ENCODE assay signal across 13 cellular contexts in genomic region chr22:33842421-33843094, GRCh38.
DNase-seq lines count a peak whose midpoint lies in the region; ATAC-seq and TF ChIP-seq lines count a peak whose summit lies in the region.
"Had no signal": no experiment of that assay in that cellular context is flagged by ENCODE, and none has a peak within 500 bp of the region (broad histone marks: within the 10 kb centered on the region; RNA-seq: fewer than 3 reads in every experiment).

No MANE protein-coding gene starts in this region.

- H3K27ac ChIP-seq in tibial artery: peak overlapping the region; percentile 75 to 79
- H3K27ac ChIP-seq: testis had no signal

- peak overlapping the region; percentile 37 to 45 for H3K4me3 ChIP-seq in tibial artery
- H3K4me3 ChIP-seq: testis had no signal

- H3K36me3 ChIP-seq in tibial artery: no peaks in the 10 kb centered on the region

- intact Hi-C loops in tibial artery (cut with DNase I; ENCODE audit: low total_unique reads): no loop called here

- ATAC-seq in HG03045 (IDR thresholded peaks at IDR 0.05; ENCODE audit: unreplicated experiment): peak; percentile 42

- no peak for TF ChIP-seq CTCF in tibial artery (IDR thresholded peaks at IDR 0.05)

- no peaks in the 10 kb centered on the region for H3K9me3 ChIP-seq in tibial artery
- H3K9me3 ChIP-seq: testis had no signal

- peaks cover 0 to 67% (median 15%) of the 10 kb centered on the region in 4 donors for H3K4me1 ChIP-seq in tibial artery

- DNase-seq in NCI-H82 (lab: John Stamatoyannopoulos, UW): peak; percentile 23
- no peak for DNase-seq in NCI-H82 treated with DMSO at 0.1 percent for 48 hours (lab: John Stamatoyannopoulos, UW; ENCODE audit: unreplicated experiment)
- DNase-seq in NCI-H774 (lab: John Stamatoyannopoulos, UW): peak; percentile 39
- no peak for DNase-seq in tibial artery
- DNase-seq in GOT3 (lab: John Stamatoyannopoulos, UW): no peak
- DNase-seq in NCI-H226: no peak
- no peak for DNase-seq in activated CD8-positive, alpha-beta memory T cell treated with anti-CD3 and anti-CD28 coated beads for 24 hours
- DNase-seq: activated naive CD8-positive, alpha-beta T cell treated with anti-CD3 and anti-CD28 coated beads, Interleukin-2, amount 10 ng/mL, durations not matched to agents 7 days and 5 days; DND-41; naive B cell; NK-92 treated with Interleukin-12 subunit alpha and Interleukin-12 subunit beta, amount 100 ng/mL, for 24 hours; testis had no signal

- H3K27me3 ChIP-seq in tibial artery: no peaks in the 10 kb centered on the region
- H3K27me3 ChIP-seq: testis had no signal

Comparison
In these comparisons a context has a peak if more than half of its experiments do, and no peak if none do; other contexts are left out.
1. DNase-seq: peak in NCI-H82 (single experiment) and NCI-H774 (single experiment); none in NCI-H82 treated with DMSO at 0.1 percent for 48 hours (single experiment), tibial artery (0 of 2), GOT3 (single experiment), NCI-H226 (single experiment) and activated CD8-positive, alpha-beta memory T cell treated with anti-CD3 and anti-CD28 coated beads for 24 hours (single experiment).